ENCODE assay signal across 8 cellular contexts in genomic region chr15:67105065-67105951, GRCh38. TPM values are rescaled to one million over a fixed set of nuclear protein-coding genes. Genes with fewer than 3 reads are reported as not detected.
DNase-seq lines count a peak whose midpoint lies in the region; ATAC-seq and TF ChIP-seq lines count a peak whose summit lies in the region.

No MANE protein-coding gene starts in this region.

- DNase-seq in activated CD4-positive, alpha-beta T cell treated with anti-CD3 and anti-CD28 coated beads, Interleukin-2, amount 10 ng/mL, durations not matched to agents 24 days and 14 days = no peak
- no peak for DNase-seq in activated CD4-positive, alpha-beta T cell treated with anti-CD3 and anti-CD28 coated beads, Interleukin-2, amount 50 U/mL, for 4 hours
- DNase-seq in astrocyte of the cerebellum (ENCODE audit: low read depth) = peak; percentile 96
- DNase-seq in left colon = no peak
- DNase-seq in tibial nerve (ENCODE audit: low spot score in 2 of 2) = peak in 1 of 2 donors; percentile 37
- DNase-seq in GM13977 (ENCODE audit: low spot score) = no peak
- no peak for DNase-seq in superior temporal gyrus (ENCODE audit: extremely low spot score)
- no peak for DNase-seq in GM19238 (ENCODE audit: insufficient read length, low spot score)

- H3K27me3 Mint-ChIP-seq in activated CD4-positive, alpha-beta T cell treated with anti-CD3 and anti-CD28 coated beads, Interleukin-2, amount 10 ng/mL, durations not matched to agents 24 days and 14 days = no peaks in the 10 kb centered on the region

- peaks cover 64% of the 10 kb centered on the region for H3K4me1 Mint-ChIP-seq in activated CD4-positive, alpha-beta T cell treated with anti-CD3 and anti-CD28 coated beads, Interleukin-2, amount 10 ng/mL, durations not matched to agents 24 days and 14 days

- no peak overlapping the region for H3K4me3 ChIP-seq in astrocyte of the cerebellum (ENCODE audit: low read depth, low read length)
- H3K4me3 ChIP-seq in tibial nerve = no peak overlapping the region

- no peaks in the 10 kb centered on the region for H3K9me3 Mint-ChIP-seq in activated CD4-positive, alpha-beta T cell treated with anti-CD3 and anti-CD28 coated beads, Interleukin-2, amount 10 ng/mL, durations not matched to agents 24 days and 14 days

- WGBS in tibial nerve, 2 donors = 38 to 42% methylated on average over 11 of the region's 11 CpGs

- H3K36me3 Mint-ChIP-seq in activated CD4-positive, alpha-beta T cell treated with anti-CD3 and anti-CD28 coated beads, Interleukin-2, amount 10 ng/mL, durations not matched to agents 24 days and 14 days (ENCODE audit: low read depth) = peaks cover 40% of the 10 kb centered on the region

- intact Hi-C loops in activated CD4-positive, alpha-beta T cell treated with anti-CD3 and anti-CD28 coated beads, Interleukin-2, amount 10 ng/mL, durations not matched to agents 24 days and 14 days (cut with micrococcal nuclease) = loop anchor here (2.0 kb wide), 1 partner anchor 69 kb away; no protein-coding TSS in a partner anchor
- intact Hi-C loops in left colon (cut with DNase I, micrococcal nuclease) = no loop called here

- no peaks in the 10 kb centered on the region for H3K9me3 ChIP-seq in tibial nerve

- no peaks in the 10 kb centered on the region for H3K36me3 ChIP-seq in tibial nerve

- H3K4me1 ChIP-seq in tibial nerve = peaks cover 0 to 99% (median 81%) of the 10 kb centered on the region in 4 donors

- peak overlapping the region in 3 of 4 donors; percentile 71 to 86 (median 79) for H3K27ac ChIP-seq in tibial nerve

- TF ChIP-seq POLR2A in tibial nerve (IDR thresholded peaks at IDR 0.05) = no peak

- peak; percentile 63 for ATAC-seq in left colon

- peak overlapping the region; percentile 22 for H3K4me3 Mint-ChIP-seq in activated CD4-positive, alpha-beta T cell treated with anti-CD3 and anti-CD28 coated beads, Interleukin-2, amount 10 ng/mL, durations not matched to agents 24 days and 14 days

- peak in 1 of 2 donors; percentile 66 for TF ChIP-seq EP300 in tibial nerve (IDR thresholded peaks at IDR 0.05)

- H3K27ac Mint-ChIP-seq in activated CD4-positive, alpha-beta T cell treated with anti-CD3 and anti-CD28 coated beads, Interleukin-2, amount 10 ng/mL, durations not matched to agents 24 days and 14 days = peak overlapping the region; percentile 83

- TF ChIP-seq CTCF in astrocyte of the cerebellum (IDR thresholded peaks at IDR 0.05; ENCODE audit: low read depth, low read length, missing control alignments) (peak; percentile 30), tibial nerve (IDR thresholded peaks at IDR 0.05) (peak in 2 of 5 experiments; percentile 41 to 43), GM13977 (IDR thresholded peaks at IDR 0.05; ENCODE audit: extremely low read depth, insufficient read depth, missing control alignments) (no peak)

- in situ Hi-C loops in astrocyte of the cerebellum (cut with HindIII; ENCODE audit: low sequenced_read_pairs) (loop anchor here (5.0 kb wide), 1 partner anchor 42 kb away; no protein-coding TSS in a partner anchor), GM13977 (cut with MboI; ENCODE audit: low pct_unique_long_range_greater_than_20kb, low sequenced_read_pairs, unreplicated experiment) (no loop called here)

- no peaks in the 10 kb centered on the region for H3K27me3 ChIP-seq in tibial nerve

RNA-seq across cellular contexts. Expression of gene SMAD3, which starts 39.9 kb away (rescaled TPM):
- 59.9 and 61.6 TPM in 2 replicates for total RNA-seq in activated CD4-positive, alpha-beta T cell treated with anti-CD3 and anti-CD28 coated beads, Interleukin-2, amount 10 ng/mL, durations not matched to agents 24 days and 14 days
- total RNA-seq in left colon = 10 to 100 TPM; 33.3 to 60.7 TPM
- total RNA-seq in tibial nerve = 10 to 100 TPM; 36.3 to 68.6 (median 44.1) TPM
